Comparison of ENCODE assay signal across 8 cellular contexts in genomic region chr17:34998205-34998604, GRCh38. TPM values are rescaled to one million over a fixed set of nuclear protein-coding genes. Genes with fewer than 3 reads are reported as not detected.
DNase-seq lines count a peak whose midpoint lies in the region; ATAC-seq and TF ChIP-seq lines count a peak whose summit lies in the region.

No MANE protein-coding gene starts in this region.

- TF ChIP-seq CTCF in colonic mucosa (IDR thresholded peaks at IDR 0.05), result peak; percentile 79
- TF ChIP-seq CTCF in liver (IDR thresholded peaks at IDR 0.05; ENCODE audit: low read depth, low read length, missing input control), result peak; percentile 91

- H3K27ac ChIP-seq in colonic mucosa, result peak overlapping the region; percentile 45
- H3K27ac ChIP-seq in liver (ENCODE audit: low read depth in 1 of 2, low read length in 2 of 2), result no peak overlapping the region

- H3K9ac ChIP-seq in colonic mucosa (ENCODE audit: low read depth in 2 of 2, low read length in 2 of 2) (no peak overlapping the region), liver (ENCODE audit: low read depth in 1 of 2, low read length in 2 of 2) (no peak overlapping the region)

- peak; percentile 40 for ATAC-seq in GM18861 (IDR thresholded peaks at IDR 0.05; ENCODE audit: unreplicated experiment)
- no peak for ATAC-seq in HG02678 (IDR thresholded peaks at IDR 0.05; ENCODE audit: unreplicated experiment)

- H3K36me3 ChIP-seq in colonic mucosa (no peaks in the 10 kb centered on the region), liver (ENCODE audit: control insufficient read depth in 4 of 4, insufficient read depth in 3 of 4, low read depth in 1 of 4, low read length in 3 of 4) (peaks cover 0 to 32% (median 18%) of the 10 kb centered on the region in 4 donors)

- intact Hi-C loops in colonic mucosa (cut with DNase I), result loop anchor here (2.0 to 10.0 kb wide), 3 partner anchors 91 to 183 kb away; partner anchors contain the start of gene RAD51D

- no peaks in the 10 kb centered on the region for H3K27me3 ChIP-seq in colonic mucosa
- H3K27me3 ChIP-seq in liver (ENCODE audit: control insufficient read depth in 4 of 4, insufficient read depth in 4 of 4, low read length in 3 of 4), result no peaks in the 10 kb centered on the region

- 28% methylated on average over 5 of the region's 5 CpGs for WGBS in liver

- DNase-seq in AG08395 (ENCODE audit: low spot score), result peak; percentile 94
- peak; percentile 5 for DNase-seq in NCI-H2107 treated with DMSO at 0.1 percent for 48 hours (lab: John Stamatoyannopoulos, UW; ENCODE audit: unreplicated experiment)
- DNase-seq in activated CD4-positive, alpha-beta T cell treated with anti-CD3 and anti-CD28 coated beads, Interleukin-2, amount 50 U/mL, for 1 hour, result peak; percentile 80
- peak; percentile 77 for DNase-seq in colonic mucosa
- DNase-seq in stimulated activated CD4-positive, alpha-beta T cell treated with anti-CD3 and anti-CD28 coated beads, TNF-alpha, amount 100 ng/mL, for 1 hour (ENCODE audit: low read depth in 3 of 3, low spot score in 1 of 3), result peak; percentile 56 to 70 (median 63)

- H3K4me1 ChIP-seq in colonic mucosa (no peaks in the 10 kb centered on the region), liver (ENCODE audit: control insufficient read depth in 4 of 4, insufficient read depth in 4 of 4, low read length in 3 of 4) (no peaks in the 10 kb centered on the region)

- TF ChIP-seq RAD21 in liver (IDR thresholded peaks at IDR 0.05), result peak; percentile 99

- H3K4me3 ChIP-seq in colonic mucosa (no peak overlapping the region), liver (ENCODE audit: low read depth in 1 of 3, low read length in 3 of 3) (no peak overlapping the region)

- H3K9me3 ChIP-seq in colonic mucosa (no peaks in the 10 kb centered on the region), liver (ENCODE audit: control insufficient read depth in 4 of 4, low read length in 3 of 4) (no peaks in the 10 kb centered on the region)

TF ChIP-seq in liver, 16 proteins besides CTCF, POLR2A, EP300 and RAD21:
- TF ChIP-seq EGR1 (IDR thresholded peaks at IDR 0.05; ENCODE audit: low read depth in 2 of 2), result no peak
- no peak for TF ChIP-seq RXRA (IDR thresholded peaks at IDR 0.05)
- no peak for TF ChIP-seq FOXA1 (IDR thresholded peaks at IDR 0.05)

RNA-seq across cellular contexts. Expression of gene LIG3, which starts 17.9 kb away (rescaled TPM):
- 10 to 100 TPM; 29.1 to 42.9 TPM for total RNA-seq in colonic mucosa
- 10 to 100 TPM in 1 of 2 donors, 1 to 10 TPM in 1; 9.3 to 21.2 TPM for total RNA-seq in liver
- 1 to 10 TPM; 3.1 to 5.9 TPM for polyA plus RNA-seq in liver

RNA-seq across cellular contexts. Expression of gene ZNF830, which starts 36.9 kb away (rescaled TPM):
- total RNA-seq in colonic mucosa (10 to 100 TPM; 12.6 to 14.3 TPM), liver (1 to 10 TPM; 4.9 to 6.9 TPM)
- polyA plus RNA-seq in liver, result 1 to 10 TPM; 3.6 to 4.3 TPM

RNA-seq across cellular contexts. Expression of gene CCT6B, which starts 36.9 kb away (rescaled TPM):
- total RNA-seq in colonic mucosa (1 to 10 TPM in 1 of 2 donors, under 1 TPM in 1; 0.67 to 2.3 TPM), liver (1 to 10 TPM in 1 of 2 donors, under 1 TPM in 1; 0.84 to 1.9 TPM)
- 1 to 10 TPM in 1 of 2 donors, under 1 TPM in 1; 0.82 to 2.2 TPM for polyA plus RNA-seq in liver

Comparison
In these comparisons a context has a peak if more than half of its experiments do, and no peak if none do; other contexts are left out.
1. DNase-seq: peak in every context shown above with its lines; median percentile 94 in AG08395; 80 in activated CD4-positive, alpha-beta T cell treated with anti-CD3 and anti-CD28 coated beads, Interleukin-2, amount 50 U/mL, for 1 hour; 77 in colonic mucosa; 63 in stimulated activated CD4-positive, alpha-beta T cell treated with anti-CD3 and anti-CD28 coated beads, TNF-alpha, amount 100 ng/mL, for 1 hour; 5 in NCI-H2107 treated with DMSO at 0.1 percent for 48 hours.